8 cellular contexts compared by ENCODE assay signal in genomic region chr19:35744688-35745327, GRCh38. TPM values are rescaled to one million over a fixed set of nuclear protein-coding genes. Genes with fewer than 3 reads are reported as not detected.
DNase-seq lines count a peak whose midpoint lies in the region; ATAC-seq, FAIRE-seq and TF ChIP-seq lines count a peak whose summit lies in the region.

No MANE protein-coding gene starts in this region.

- TF ChIP-seq RAD21 in A549 (conservative IDR thresholded peaks at IDR 0.05 in 1 of 2, IDR thresholded peaks at IDR 0.05 in 1 of 2) = no peak

- H3K4me3 Mint-ChIP-seq in activated CD4-positive, alpha-beta memory T cell treated with anti-CD3 and anti-CD28 coated beads for 36 hours = peak overlapping the region; percentile 93

- H3K9me3 Mint-ChIP-seq in activated CD4-positive, alpha-beta memory T cell treated with anti-CD3 and anti-CD28 coated beads for 36 hours = no peaks in the 10 kb centered on the region

- TF ChIP-seq POLR2A in A549 (IDR thresholded peaks at IDR 0.05; ENCODE audit: low read length) = peak; percentile 52; the same call in 1 of the 2 replicates
- TF ChIP-seq POLR2A in lower leg skin (IDR thresholded peaks at IDR 0.05) = no peak

- H3K27me3 ChIP-seq in HL-60 (ENCODE audit: insufficient read depth, poor library complexity, severe bottlenecking) = no peaks in the 10 kb centered on the region
- no peaks in the 10 kb centered on the region for H3K27me3 ChIP-seq in dorsolateral prefrontal cortex

- DNase-seq in A549 (ENCODE audit: low read depth in 1 of 2, low spot score in 1 of 2) (peak; percentile 98 to 99), HL-60 (ENCODE audit: low read depth in 1 of 2, low spot score in 1 of 2) (peak; percentile 90 to 98), NCI-H82 treated with DMSO at 0.1 percent for 48 hours (lab: John Stamatoyannopoulos, UW; ENCODE audit: unreplicated experiment) (peak; percentile 91), dorsolateral prefrontal cortex (peak; percentile 88 to 98 (median 97)), lower leg skin (ENCODE audit: low spot score in 2 of 2) (peak; percentile 96 to 99)
- peak; percentile 96 for DNase-seq in activated CD4-positive, alpha-beta memory T cell treated with anti-CD3 and anti-CD28 coated beads for 36 hours
- DNase-seq in stimulated activated CD4-positive, alpha-beta T cell treated with anti-CD3 and anti-CD28 coated beads, Interleukin-4, amount 100 ng/mL, for 4 hours = peak; percentile 85 to 94

- WGBS in A549 (ENCODE audit: missing lambda C conversion rate) = 2% methylated on average over 35 of the region's 35 CpGs
- whole genome bisulfite sequencing in lower leg skin, 2 donors = 1% methylated on average over 34 to 35 of the region's 35 CpGs

- H3K9me3 ChIP-seq in A549 = no peaks in the 10 kb centered on the region

- H3K4me1 Mint-ChIP-seq in activated CD4-positive, alpha-beta memory T cell treated with anti-CD3 and anti-CD28 coated beads for 36 hours (ENCODE audit: low read depth) = peaks cover 47% of the 10 kb centered on the region

- intact Hi-C loops in activated CD4-positive, alpha-beta memory T cell treated with anti-CD3 and anti-CD28 coated beads for 36 hours (cut with micrococcal nuclease) = loop anchor here (1.0 to 10.0 kb wide), 8 partner anchors 28 to 470 kb away; partner anchors contain the start of genes ARHGAP33, COX6B1, ETV2 and NFKBID
- intact Hi-C loops in dorsolateral prefrontal cortex (cut with DNase I) = loop anchor here (1.0 to 5.0 kb wide), 4 partner anchors 28 to 186 kb away; partner anchors contain the start of gene ZBTB32 (in 1 of the 2)
- intact Hi-C loops in lower leg skin (cut with DNase I; ENCODE audit: low total_unique reads) = no loop called here

- POLR2A ChIA-PET in A549 (lab: Yijun Ruan, JAX) = interaction anchor here (0.6 to 1.7 kb wide), 18 partner anchors 10 to 744 kb away, joined by 3 to 10 read pairs (median 4); partner anchors contain the start of genes COX6B1, GRAMD1A, POLR2I and PROSER3
- POLR2A ChIA-PET in activated CD4-positive, alpha-beta memory T cell treated with anti-CD3 and anti-CD28 coated beads for 36 hours (lab: Charles Lee) = interaction anchor here (3.5 to 4.3 kb wide), 2 partner anchors 26 to 32 kb away, joined by 13 to 45 read pairs; partner anchors contain the start of gene KMT2B

- H3K27ac ChIP-seq in A549 = peak overlapping the region; percentile 93 to 97
- H3K27ac ChIP-seq in HL-60 (replicated peaks) = peak overlapping the region; percentile 98
- peak overlapping the region; percentile 93 to 100 (median 100) for H3K27ac ChIP-seq in dorsolateral prefrontal cortex

- H3K4me3 ChIP-seq in A549 = peak overlapping the region; percentile 79
- H3K4me3 ChIP-seq in HL-60 (replicated peaks; ENCODE audit: insufficient read depth, low read length) = peak overlapping the region; percentile 55
- H3K4me3 ChIP-seq in dorsolateral prefrontal cortex = peak overlapping the region; percentile 72 to 100 (median 98)
- H3K4me3 ChIP-seq in lower leg skin (ENCODE audit: low read depth, poor library complexity, severe bottlenecking) = peak overlapping the region; percentile 86

- FAIRE-seq in A549 (lab: Jason Lieb, UNC) = peak; percentile 92

- no peaks in the 10 kb centered on the region for H3K27me3 Mint-ChIP-seq in activated CD4-positive, alpha-beta memory T cell treated with anti-CD3 and anti-CD28 coated beads for 36 hours

- H3K27ac Mint-ChIP-seq in activated CD4-positive, alpha-beta memory T cell treated with anti-CD3 and anti-CD28 coated beads for 36 hours = peak overlapping the region; percentile 98

- peak; percentile 46 for TF ChIP-seq CTCF in A549 (IDR thresholded peaks at IDR 0.05)
- no peak for TF ChIP-seq CTCF in HL-60 (IDR thresholded peaks at IDR 0.05; ENCODE audit: insufficient read depth, low read length)
- peak in 53 of 56 donors; percentile 28 to 68 (median 57) for TF ChIP-seq CTCF in dorsolateral prefrontal cortex (IDR thresholded peaks at IDR 0.05 in 54 of 56, conservative IDR thresholded peaks at IDR 0.05 in 2 of 56; ENCODE audit: low read depth in 1 of 56, partially characterized antibody in 56 of 56)
- no peak for TF ChIP-seq CTCF in lower leg skin (IDR thresholded peaks at IDR 0.05)

- no peak for TF ChIP-seq EP300 in A549 (IDR thresholded peaks at IDR 0.05)

- peak; percentile 60 to 72 for ATAC-seq in A549
- peak; percentile 39 for ATAC-seq in GM18907 (IDR thresholded peaks at IDR 0.05; ENCODE audit: unreplicated experiment)

- H3K4me1 ChIP-seq in A549 = peaks cover 39% of the 10 kb centered on the region

- CTCF ChIA-PET in A549 (lab: Yijun Ruan, JAX) = interaction anchor here (0.6 to 3.8 kb wide), 26 partner anchors 8 to 235 kb away, joined by 3 to 29 read pairs (median 4); no protein-coding TSS in a partner anchor
- CTCF ChIA-PET in activated CD4-positive, alpha-beta memory T cell treated with anti-CD3 and anti-CD28 coated beads for 36 hours (lab: Charles Lee) = interaction anchor here (0.7 to 2.1 kb wide), 7 partner anchors 11 to 187 kb away, joined by 3 to 10 read pairs (median 4); no protein-coding TSS in a partner anchor

- H3K36me3 Mint-ChIP-seq in activated CD4-positive, alpha-beta memory T cell treated with anti-CD3 and anti-CD28 coated beads for 36 hours = peaks cover 24% of the 10 kb centered on the region

- peak overlapping the region; percentile 80 for H3K4me2 ChIP-seq in A549

TF ChIP-seq in A549, 52 proteins besides CTCF, POLR2A, EP300 and RAD21 (continues in another document):
- TF ChIP-seq KDM1A (IDR thresholded peaks at IDR 0.05; ENCODE audit: low read depth) (no peak), SMC3 (IDR thresholded peaks at IDR 0.05) (peak; percentile 52; the same call in 2 of the 3 replicates), HOXB13 (CRISPR knock-in tag; IDR thresholded peaks at IDR 0.05; ENCODE audit: low read depth) (no peak), PHF8 (IDR thresholded peaks at IDR 0.05; ENCODE audit: borderline replicate concordance, low read depth) (peak; percentile 88), JUN (IDR thresholded peaks at IDR 0.05) (peak; percentile 94 to 97)
- TF ChIP-seq, protein P1, sequence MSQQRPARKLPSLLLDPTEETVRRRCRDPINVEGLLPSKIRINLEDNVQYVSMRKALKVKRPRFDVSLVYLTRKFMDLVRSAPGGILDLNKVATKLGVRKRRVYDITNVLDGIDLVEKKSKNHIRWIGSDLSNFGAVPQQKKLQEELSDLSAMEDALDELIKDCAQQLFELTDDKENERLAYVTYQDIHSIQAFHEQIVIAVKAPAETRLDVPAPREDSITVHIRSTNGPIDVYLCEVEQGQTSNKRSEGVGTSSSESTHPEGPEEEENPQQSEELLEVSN (IDR thresholded peaks at IDR 0.05; ENCODE audit: borderline replicate concordance, low read depth) = peak; percentile 92; the same call in 1 of the 2 replicates

RNA-seq across cellular contexts. Expression of gene U2AF1L4, which starts 0.4 kb away (rescaled TPM):
- polyA plus RNA-seq in A549 (2011; rRNA removed) (29.6 and 41.1 TPM in 2 replicates), A549 (2017; fragmentation: RNase III; extraction: RNeasy Plus Mini Kit Qiagen cat#74134 plus additional on column Dnase treatment) (39.0 to 45.6 TPM (median 42.8 TPM) in 3 replicates)
- polyA plus RNA-seq in A549 (2012; cell fraction: cytosol; rRNA removed) = 45.9 and 47.2 TPM in 2 replicates
- polyA plus RNA-seq in A549 (2012; cell fraction: nucleus; rRNA removed) = 111 and 144 TPM in 2 replicates
- 27.7 and 30.5 TPM in 2 replicates for polyA minus RNA-seq in A549 (2011; rRNA and poly(A)+ RNA removed)
- total RNA-seq in activated CD4-positive, alpha-beta memory T cell treated with anti-CD3 and anti-CD28 coated beads for 36 hours = 10 to 100 TPM; 34.6 to 37.8 TPM
- total RNA-seq in dorsolateral prefrontal cortex (10 to 100 TPM in 119 of 120 experiments, 1 to 10 TPM in 1; 9.6 to 45.3 (median 29.3) TPM), lower leg skin (10 to 100 TPM; 12.6 to 20.0 (median 18.5) TPM)

RNA-seq across cellular contexts. Expression of gene PSENEN, which starts 0.6 kb away (rescaled TPM):
- polyA plus RNA-seq in A549 (2011; rRNA removed) (111 and 133 TPM in 2 replicates), A549 (2017; fragmentation: RNase III; extraction: RNeasy Plus Mini Kit Qiagen cat#74134 plus additional on column Dnase treatment) (191 to 203 TPM (median 197 TPM) in 3 replicates)
- 171 and 192 TPM in 2 replicates for polyA plus RNA-seq in A549 (2012; cell fraction: cytosol; rRNA removed)
- polyA plus RNA-seq in A549 (2012; cell fraction: nucleus; rRNA removed) = 102 and 137 TPM in 2 replicates
- polyA minus RNA-seq in A549 (2011; rRNA and poly(A)+ RNA removed) = 71.3 and 103 TPM in 2 replicates
- total RNA-seq in activated CD4-positive, alpha-beta memory T cell treated with anti-CD3 and anti-CD28 coated beads for 36 hours = 10 to 100 TPM; 46.7 to 47.9 TPM
- total RNA-seq in dorsolateral prefrontal cortex (10 to 100 TPM; 31.7 to 63.6 (median 46.4) TPM), lower leg skin (10 to 100 TPM; 13.7 to 47.4 (median 30.8) TPM)

RNA-seq across cellular contexts. Expression of gene IGFLR1, which starts 2.6 kb away (rescaled TPM):
- polyA plus RNA-seq in A549 (2011; rRNA removed) (5.7 and 6.4 TPM in 2 replicates), A549 (2017; fragmentation: RNase III; extraction: RNeasy Plus Mini Kit Qiagen cat#74134 plus additional on column Dnase treatment) (13.4 to 15.9 TPM (median 14.4 TPM) in 3 replicates)
- polyA plus RNA-seq in A549 (2012; cell fraction: cytosol; rRNA removed) = 15.7 and 23.3 TPM in 2 replicates
- 21.1 and 28.1 TPM in 2 replicates for polyA plus RNA-seq in A549 (2012; cell fraction: nucleus; rRNA removed)
- polyA minus RNA-seq in A549 (2011; rRNA and poly(A)+ RNA removed) = 3.1 and 5.9 TPM in 2 replicates
- 10 to 100 TPM; 90.1 to 92.8 TPM for total RNA-seq in activated CD4-positive, alpha-beta memory T cell treated with anti-CD3 and anti-CD28 coated beads for 36 hours
- total RNA-seq in dorsolateral prefrontal cortex (10 to 100 TPM in 17 of 120 experiments, 1 to 10 TPM in 103; 1.6 to 16.9 (median 5.9) TPM), lower leg skin (10 to 100 TPM in 1 of 4 donors, 1 to 10 TPM in 3; 1.4 to 11.3 (median 5.1) TPM)

RNA-seq across cellular contexts. Expression of gene LIN37, which starts 3.6 kb away (rescaled TPM):
- 8.1 and 11.5 TPM in 2 replicates for polyA plus RNA-seq in A549 (2011; rRNA removed)
- 17.3 and 20.2 TPM in 2 replicates for polyA plus RNA-seq in A549 (2012; cell fraction: cytosol; rRNA removed)
- 66.8 and 67.2 TPM in 2 replicates for polyA plus RNA-seq in A549 (2012; cell fraction: nucleus; rRNA removed)
- 20.4 to 23.1 TPM (median 22.0 TPM) in 3 replicates for polyA plus RNA-seq in A549 (2017; fragmentation: RNase III; extraction: RNeasy Plus Mini Kit Qiagen cat#74134 plus additional on column Dnase treatment)
- polyA minus RNA-seq in A549 (2011; rRNA and poly(A)+ RNA removed) = 13.5 and 24.5 TPM in 2 replicates
- 1 to 10 TPM; 7.5 TPM for total RNA-seq in activated CD4-positive, alpha-beta memory T cell treated with anti-CD3 and anti-CD28 coated beads for 36 hours
- 10 to 100 TPM; 10.0 to 30.5 (median 18.1) TPM for total RNA-seq in dorsolateral prefrontal cortex
- 10 to 100 TPM in 2 of 4 donors, 1 to 10 TPM in 2; 4.7 to 15.0 (median 10.3) TPM for total RNA-seq in lower leg skin

RNA-seq across cellular contexts. Expression of gene HSPB6, which starts 12.0 kb away (rescaled TPM):
- polyA plus RNA-seq in A549 (2011; rRNA removed) = 0.12 and 0.16 TPM in 2 replicates
- polyA plus RNA-seq in A549 (2012; cell fraction: cytosol; rRNA removed) = 0.23 and 0.24 TPM in 2 replicates
- polyA plus RNA-seq in A549 (2012; cell fraction: nucleus; rRNA removed) = 0.42 and 0.58 TPM in 2 replicates
- polyA plus RNA-seq in A549 (2017; fragmentation: RNase III; extraction: RNeasy Plus Mini Kit Qiagen cat#74134 plus additional on column Dnase treatment) = 0.11 to 0.28 TPM (median 0.26 TPM) in 3 replicates
- 0.29 and 0.39 TPM in 2 replicates for polyA minus RNA-seq in A549 (2011; rRNA and poly(A)+ RNA removed)
- under 1 TPM; 0.36 to 0.53 TPM for total RNA-seq in activated CD4-positive, alpha-beta memory T cell treated with anti-CD3 and anti-CD28 coated beads for 36 hours
- total RNA-seq in dorsolateral prefrontal cortex = 10 to 100 TPM in 110 of 120 experiments, 1 to 10 TPM in 10; 5.5 to 36.0 (median 16.9) TPM
- 1 to 10 TPM; 2.5 to 9.4 (median 3.9) TPM for total RNA-seq in lower leg skin

Comparison
In these comparisons a context has a peak if more than half of its experiments do, and no peak if none do; other contexts are left out.
1. Peak in every context shown above with its lines: DNase-seq, ATAC-seq, H3K4me3 ChIP-seq and H3K27ac ChIP-seq.
2. CTCF ChIP-seq: peak in A549 (single experiment) and dorsolateral prefrontal cortex (53 of 56); none in HL-60 (single experiment) and lower leg skin (0 of 3).
3. RNA of gene IGFLR1, which starts 2.6 kb away (total RNA-seq): 90.1 to 92.8 TPM in activated CD4-positive, alpha-beta memory T cell treated with anti-CD3 and anti-CD28 coated beads for 36 hours; 1.6 to 16.9 TPM in dorsolateral prefrontal cortex and 1.4 to 11.3 TPM in lower leg skin; every median in the first group is over 4 times any median in the second.